Comparison of ENCODE assay signal across 32 cellular contexts in the genomic region with DNA sequence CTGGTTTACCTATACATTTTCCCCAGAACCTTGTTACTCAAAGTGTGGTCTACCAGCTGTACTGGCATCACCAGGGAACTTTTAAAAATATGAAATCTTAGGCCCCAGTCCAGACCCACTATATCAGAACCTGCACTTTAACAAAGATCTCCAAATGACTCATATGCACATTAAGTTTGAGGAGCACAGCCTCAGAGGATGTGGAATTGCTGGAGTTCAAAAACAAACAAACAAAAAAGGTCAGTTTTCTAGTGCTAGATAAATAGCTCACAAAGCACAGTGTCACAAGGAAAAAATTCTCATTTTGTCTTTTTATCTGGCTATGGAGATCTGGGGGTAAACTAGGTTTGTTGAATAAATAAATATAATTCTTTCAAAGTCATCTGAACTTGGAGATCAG.
DNase-seq lines count a peak whose midpoint lies in the region; ATAC-seq, FAIRE-seq and TF ChIP-seq lines count a peak whose summit lies in the region.
"Had no signal": no experiment of that assay in that cellular context is flagged by ENCODE, and none has a peak within 500 bp of the region (broad histone marks: within the 10 kb centered on the region; RNA-seq: fewer than 3 reads in every experiment).

No MANE protein-coding gene starts in this region.

- no peak overlapping the region for H3K23ac ChIP-seq in IMR-90 (ENCODE audit: low read depth, low read length)

- H3K9me3 Mint-ChIP-seq in astrocyte (ENCODE audit: unreplicated experiment), result no peaks in the 10 kb centered on the region
- peaks cover 2 to 3% of the 10 kb centered on the region in 2 donors for H3K9me3 Mint-ChIP-seq in activated T-cell treated with anti-CD3 and anti-CD28 coated beads, Interleukin-2, amount 50 U/mL, for 72 hours

- dilution Hi-C loops in IMR-90 (cut with HindIII; ENCODE audit: low sequenced_read_pairs, unreplicated experiment), result no loop called here

- H2AFZ ChIP-seq in IMR-90 (replicated peaks; ENCODE audit: low read length, poor library complexity) (no peak overlapping the region), astrocyte (ENCODE audit: low read depth, low read length) (no peak overlapping the region)

- TF ChIP-seq CTCF in IMR-90 (conservative IDR thresholded peaks at IDR 0.05; ENCODE audit: low read depth, low read length), result no peak
- TF ChIP-seq CTCF in astrocyte (IDR thresholded peaks at IDR 0.05; ENCODE audit: insufficient read depth, low read depth, low read length), result no peak

- no peak overlapping the region for H3K4me3 Mint-ChIP-seq in astrocyte (ENCODE audit: unreplicated experiment)
- no peak overlapping the region for H3K4me3 Mint-ChIP-seq in activated T-cell treated with anti-CD3 and anti-CD28 coated beads, Interleukin-2, amount 50 U/mL, for 72 hours
- H3K4me3 Mint-ChIP-seq: activated naive CD4-positive, alpha-beta T cell treated with anti-CD3 and anti-CD28 coated beads for 36 hours; activated T-helper 1 cell treated with anti-CD3 and anti-CD28 coated beads, Interleukin-12 subunit alpha, Interleukin-12 subunit beta, Interleukin-2, Interleukin-4 antibody, amounts not matched to agents 30 ng/mL and 10 ng/mL and 1 ng/mL, durations not matched to agents 14 hours and 24 hours and 36 hours had no signal

- ATAC-seq in IMR-90 (ENCODE audit: low read depth) (peak; percentile 87), Right ventricle myocardium superior (ENCODE audit: poor library complexity) (no peak)
- no peak for ATAC-seq in activated T-cell treated with anti-CD3 and anti-CD28 coated beads, Interleukin-2, amount 50 U/mL, for 72 hours (replicated peaks in 1 of 2)
- ATAC-seq: foreskin keratinocyte, left ventricle myocardium superior, sciatic nerve, SK-N-SH treated with all-trans-retinoic acid at 6 μM for 48 hours had no signal

- H3K27me3 ChIP-seq in IMR-90 (ENCODE audit: control insufficient read depth, insufficient read depth, low read length), result no peaks in the 10 kb centered on the region
- H3K27me3 ChIP-seq in astrocyte (ENCODE audit: insufficient read depth, low read length), result no peaks in the 10 kb centered on the region
- H3K27me3 ChIP-seq: BLaER1 treated with 17β-estradiol and CSF1 and Interleukin-3, amounts not matched to agents 10 nM and 100 nM; cardiac muscle cell; colonic mucosa; foreskin keratinocyte; stomach had no signal

- H4K20me1 ChIP-seq in IMR-90 (ENCODE audit: insufficient read depth, low read length) (no peaks in the 10 kb centered on the region), astrocyte (ENCODE audit: insufficient read depth, low read length) (no peaks in the 10 kb centered on the region)
- H4K20me1 ChIP-seq: BLaER1 treated with 17β-estradiol and CSF1 and Interleukin-3, amounts not matched to agents 10 nM and 100 nM had no signal

- in situ Hi-C loops in IMR-90 (cut with MboI; ENCODE audit: low sequenced_read_pairs), result no loop called here

- H3K9me3 ChIP-seq in IMR-90 (ENCODE audit: control insufficient read depth, insufficient read depth, low read length) (no peaks in the 10 kb centered on the region), astrocyte (ENCODE audit: insufficient read depth, low read depth, low read length) (peaks cover 5% of the 10 kb centered on the region)
- H3K9me3 ChIP-seq: colonic mucosa had no signal

- H3K14ac ChIP-seq in IMR-90 (replicated peaks; ENCODE audit: low read depth, low read length), result no peak overlapping the region

- FAIRE-seq in astrocyte (lab: Jason Lieb, UNC), result no peak
- FAIRE-seq: urothelium cell line had no signal

- no peaks in the 10 kb centered on the region for H3K4me1 Mint-ChIP-seq in astrocyte (ENCODE audit: low read depth, unreplicated experiment)
- peaks cover 6% of the 10 kb centered on the region for H3K4me1 Mint-ChIP-seq in activated T-cell treated with anti-CD3 and anti-CD28 coated beads, Interleukin-2, amount 50 U/mL, for 72 hours (ENCODE audit: low read depth)

- H2AK9ac ChIP-seq in IMR-90 (replicated peaks; ENCODE audit: low read depth, low read length, poor library complexity), result no peak overlapping the region

- 0 out of 2 replicates have a peak overlapping the region, but pooled peaks have one; percentile 7 for H2AK5ac ChIP-seq in IMR-90 (ENCODE audit: low read depth, low read length)

- no TSS peak for BruUV-seq in IMR-90 (replicated peaks; lab: Mats Ljungman, UMichigan)

- POLR2A ChIA-PET in IMR-90 (lab: Charles Lee; ENCODE audit: unreplicated experiment), result no interaction called here

- no peak overlapping the region for H3K56ac ChIP-seq in IMR-90 (ENCODE audit: extremely low read depth, insufficient read depth, low read length)

- no peak overlapping the region for H3K18ac ChIP-seq in IMR-90 (ENCODE audit: low read depth, low read length)

- H3K27ac ChIP-seq in IMR-90 (ENCODE audit: insufficient read depth, low read length) (no peak overlapping the region), astrocyte (ENCODE audit: low read depth, low read length) (no peak overlapping the region)
- H3K27ac ChIP-seq: BLaER1 treated with 17β-estradiol and CSF1 and Interleukin-3, amounts not matched to agents 10 nM and 100 nM; cardiac muscle cell; colonic mucosa; foreskin keratinocyte; stomach had no signal

- H3K27ac Mint-ChIP-seq in astrocyte (ENCODE audit: unreplicated experiment), result no peak overlapping the region
- no peak overlapping the region for H3K27ac Mint-ChIP-seq in activated T-cell treated with anti-CD3 and anti-CD28 coated beads, Interleukin-2, amount 50 U/mL, for 72 hours
- H3K27ac Mint-ChIP-seq: activated naive CD4-positive, alpha-beta T cell treated with anti-CD3 and anti-CD28 coated beads for 36 hours; activated T-helper 1 cell treated with anti-CD3 and anti-CD28 coated beads, Interleukin-12 subunit alpha, Interleukin-12 subunit beta, Interleukin-2, Interleukin-4 antibody, amounts not matched to agents 30 ng/mL and 10 ng/mL and 1 ng/mL, durations not matched to agents 14 hours and 24 hours and 36 hours had no signal

- H3K79me1 ChIP-seq in IMR-90 (ENCODE audit: low read depth in 1 of 2, low read length in 2 of 2), result no peaks in the 10 kb centered on the region

- DNase-seq in AG08396 (ENCODE audit: low spot score) (peak; percentile 37), IMR-90 (peak; percentile 58), astrocyte (ENCODE audit: low read depth) (peak; percentile 41), iris pigment epithelial cell (ENCODE audit: low read depth) (peak; percentile 36), Ammon's horn (ENCODE audit: low spot score) (no peak), Right ventricle myocardium superior (no peak)
- DNase-seq in activated T-cell treated with anti-CD3 and anti-CD28 coated beads, Interleukin-2, amount 50 U/mL, for 72 hours, result no peak
- DNase-seq: activated CD4-positive, alpha-beta T cell treated with anti-CD3 and anti-CD28 coated beads, Interleukin-2, amount 50 U/mL, for 48 hours; activated CD4-positive, CD25-positive, alpha-beta regulatory T cell treated with anti-CD3 and anti-CD28 coated beads, Interleukin-2, amount 50 U/mL, for 72 hours; activated naive CD4-positive, alpha-beta T cell treated with anti-CD3 and anti-CD28 coated beads for 36 hours; amygdala; colonic mucosa; effector CD8-positive, alpha-beta T cell; foreskin keratinocyte; GF-D8; head of caudate nucleus; islet precursor cell; left ventricle myocardium superior; NCI-H1048; NCI-H1694 treated with DMSO at 0.1 percent for 48 hours; NCI-H2171 treated with DMSO at 0.1 percent for 48 hours; NCI-H510A treated with DMSO at 0.1 percent for 48 hours; posterior cingulate gyrus; stimulated activated CD4-positive, alpha-beta T cell treated with anti-CD3 and anti-CD28 coated beads, Interleukin-12 subunit alpha, Interleukin-12 subunit beta, amount 100 ng/mL, for 4 hours; stimulated activated CD4-positive, alpha-beta T cell treated with anti-CD3 and anti-CD28 coated beads, Interleukin-4, amount 100 ng/mL, for 1 hour; stomach had no signal

- intact Hi-C loops in IMR-90 (cut with micrococcal nuclease), result no loop called here
- intact Hi-C loops in Right ventricle myocardium superior (cut with DNase I), result no loop called here

- H3K36me3 ChIP-seq in IMR-90 (ENCODE audit: control insufficient read depth, insufficient read depth, low read length) (no peaks in the 10 kb centered on the region), astrocyte (ENCODE audit: insufficient read depth, low read length) (no peaks in the 10 kb centered on the region)
- H3K36me3 ChIP-seq: cardiac muscle cell, colonic mucosa, stomach had no signal

- peak overlapping the region; percentile 53 for H2BK20ac ChIP-seq in IMR-90 (ENCODE audit: low read depth, low read length)

- no peak for TF ChIP-seq RAD21 in IMR-90 (IDR thresholded peaks at IDR 0.05; ENCODE audit: low read length)

- H3K4me1 ChIP-seq in IMR-90 (ENCODE audit: control insufficient read depth, insufficient read depth, low read length) (peaks cover 5% of the 10 kb centered on the region; the same call in 1 of the 2 replicates), astrocyte (ENCODE audit: insufficient read depth, low read length) (no peaks in the 10 kb centered on the region)
- H3K4me1 ChIP-seq: colonic mucosa, foreskin keratinocyte had no signal

- TF ChIP-seq POLR2A in IMR-90 (IDR thresholded peaks at IDR 0.05; ENCODE audit: low read depth, low read length), result no peak

- H3K27me3 Mint-ChIP-seq in astrocyte (ENCODE audit: low read depth, unreplicated experiment), result peaks cover 1% of the 10 kb centered on the region
- H3K27me3 Mint-ChIP-seq in activated T-cell treated with anti-CD3 and anti-CD28 coated beads, Interleukin-2, amount 50 U/mL, for 72 hours (ENCODE audit: low read depth), result no peaks in the 10 kb centered on the region

- no peak overlapping the region for H2BK5ac ChIP-seq in IMR-90 (ENCODE audit: low read depth, low read length, poor library complexity, severe bottlenecking)

- 0 out of 3 replicates have a peak overlapping the region, but pooled peaks have one; percentile 11 for H2BK15ac ChIP-seq in IMR-90 (ENCODE audit: low read depth, low read length)

- H3K9ac ChIP-seq in IMR-90 (ENCODE audit: low read depth, low read length) (no peak overlapping the region), astrocyte (ENCODE audit: low read length) (no peak overlapping the region)
- H3K9ac ChIP-seq: BLaER1 treated with 17β-estradiol and CSF1 and Interleukin-3, amounts not matched to agents 10 nM and 100 nM had no signal

- no peaks in the 10 kb centered on the region for H3K79me2 ChIP-seq in astrocyte (ENCODE audit: insufficient read depth, low read length)

- H3K4me3 ChIP-seq in IMR-90 (ENCODE audit: insufficient read depth, low read depth, low read length) (no peak overlapping the region), astrocyte (ENCODE audit: insufficient read depth, low read depth, low read length) (no peak overlapping the region)
- H3K4me3 ChIP-seq: BLaER1 treated with 17β-estradiol and CSF1 and Interleukin-3, amounts not matched to agents 10 nM and 100 nM; cardiac muscle cell; colonic mucosa; stomach had no signal

- CTCF ChIA-PET in IMR-90 (lab: Yijun Ruan, JAX), result interaction anchor here (0.6 to 1.4 kb wide), 3 partner anchors 9 to 1120 kb away, joined by 3 to 4 read pairs (median 3); no protein-coding TSS in a partner anchor

- peak overlapping the region; percentile 11; the same call in 1 of the 2 replicates for H3K4me2 ChIP-seq in IMR-90 (ENCODE audit: low read depth, low read length)
- no peak overlapping the region for H3K4me2 ChIP-seq in astrocyte (ENCODE audit: low read length)
- H3K4me2 ChIP-seq: BLaER1 treated with 17β-estradiol and CSF1 and Interleukin-3, amounts not matched to agents 10 nM and 100 nM had no signal

- peak overlapping the region; percentile 55 for H3K4ac ChIP-seq in IMR-90 (ENCODE audit: low read depth, low read length)

- peaks cover 5% of the 10 kb centered on the region; the same call in 1 of the 2 replicates for H3K9me1 ChIP-seq in IMR-90 (ENCODE audit: insufficient read depth, low read length)

- H3K36me3 Mint-ChIP-seq in astrocyte (ENCODE audit: low read depth, unreplicated experiment), result no peaks in the 10 kb centered on the region
- H3K36me3 Mint-ChIP-seq in activated T-cell treated with anti-CD3 and anti-CD28 coated beads, Interleukin-2, amount 50 U/mL, for 72 hours (ENCODE audit: insufficient read depth in 2 of 2), result peaks cover 2 to 8% of the 10 kb centered on the region in 2 donors

- no peak overlapping the region for H4K91ac ChIP-seq in IMR-90 (ENCODE audit: insufficient read depth, low read depth, low read length)

- peak overlapping the region; percentile 30; the same call in 1 of the 2 replicates for H2BK120ac ChIP-seq in IMR-90 (ENCODE audit: low read depth, low read length)

- H4K5ac ChIP-seq in IMR-90 (ENCODE audit: low read depth, low read length), result no peak overlapping the region

- no peak overlapping the region for H4K8ac ChIP-seq in IMR-90 (ENCODE audit: low read depth in 2 of 2, low read length in 2 of 2)

Comparison
In these comparisons a context has a peak if more than half of its experiments do, and no peak if none do; other contexts are left out.
1. DNase-seq: peak in AG08396 (single experiment), IMR-90 (single experiment), astrocyte (single experiment) and iris pigment epithelial cell (single experiment); none in Ammon's horn (single experiment), Right ventricle myocardium superior (single experiment) and activated T-cell treated with anti-CD3 and anti-CD28 coated beads, Interleukin-2, amount 50 U/mL, for 72 hours (0 of 2).